Comparison of ENCODE assay signal across 14 cellular contexts in genomic region chr2:238243496-238244076, GRCh38. TPM values are rescaled to one million over a fixed set of nuclear protein-coding genes. Genes with fewer than 3 reads are reported as not detected.
DNase-seq lines count a peak whose midpoint lies in the region; ATAC-seq, FAIRE-seq and TF ChIP-seq lines count a peak whose summit lies in the region.
"Had no signal": no experiment of that assay in that cellular context is flagged by ENCODE, and none has a peak within 500 bp of the region (broad histone marks: within the 10 kb centered on the region; RNA-seq: fewer than 3 reads in every experiment).

No MANE protein-coding gene starts in this region.

- ATAC-seq in HG03565 (IDR thresholded peaks at IDR 0.05; ENCODE audit: unreplicated experiment) (no peak), aorta (ENCODE audit: low FRiP score) (no peak)
- ATAC-seq: activated CD4-positive, CD25-positive, alpha-beta regulatory T cell treated with anti-CD3 and anti-CD28 coated beads, Interleukin-2, amount 50 U/mL, for 24 hours; PC-3; stimulated activated memory B cell treated with anti-CD40 and anti-IgM and Interleukin-4, amounts not matched to agents 10 μg/mL and 1 μg/mL and 100 μg/mL, for 72 hours; T-cell had no signal

- H3K27me3 ChIP-seq in endocrine pancreas (ENCODE audit: control insufficient read depth, insufficient read depth, low read length) = no peaks in the 10 kb centered on the region
- H3K27me3 ChIP-seq in aorta (ENCODE audit: control insufficient read depth in 1 of 2, insufficient read depth in 2 of 2, low read length in 1 of 2) = no peaks in the 10 kb centered on the region

- peak overlapping the region in 1 of 2 donors; percentile 66 for H3K27ac ChIP-seq in aorta (ENCODE audit: low read depth in 1 of 2, low read length in 2 of 2)

- no peak overlapping the region for H3K9ac ChIP-seq in endocrine pancreas (ENCODE audit: control insufficient read depth, insufficient read depth, low read length)

- H3K4me1 ChIP-seq in endocrine pancreas (ENCODE audit: control insufficient read depth, insufficient read depth, low read length) = no peaks in the 10 kb centered on the region
- H3K4me1 ChIP-seq in aorta (ENCODE audit: control insufficient read depth in 1 of 2, insufficient read depth in 2 of 2, low read length in 2 of 2) = no peaks in the 10 kb centered on the region

- 83 to 84% methylated on average over 10 of the region's 10 CpGs for WGBS in aorta, 2 donors

- no peak for FAIRE-seq in GM19239 (lab: Jason Lieb, UNC)
- FAIRE-seq: H54 had no signal

- H3K9me3 ChIP-seq in endocrine pancreas (ENCODE audit: control insufficient read depth, low read length) (no peaks in the 10 kb centered on the region), aorta (ENCODE audit: control insufficient read depth, low read length) (no peaks in the 10 kb centered on the region)

- peak; percentile 18 for TF ChIP-seq CTCF in retinal pigment epithelial cell (conservative IDR thresholded peaks at IDR 0.05; ENCODE audit: low read depth, low read length)

- DNase-seq in DMS153 treated with DMSO at 0.1 percent for 48 hours (lab: John Stamatoyannopoulos, UW; ENCODE audit: unreplicated experiment) (peak; percentile 62), NCI-H774 (lab: John Stamatoyannopoulos, UW) (peak; percentile 23), retinal pigment epithelial cell (ENCODE audit: low read depth) (no peak), occipital lobe (lab: John Stamatoyannopoulos, UW) (no peak), GM19239 (ENCODE audit: insufficient read length, low spot score) (no peak), aorta (no peak)
- DNase-seq: PC-3; stimulated activated CD4-positive, alpha-beta T cell treated with anti-CD3 and anti-CD28 coated beads, Interleukin-4, amount 100 ng/mL, for 24 hours; T-cell had no signal

- peak overlapping the region; percentile 0 for H3K4me3 ChIP-seq in endocrine pancreas (ENCODE audit: control insufficient read depth, insufficient read depth, low read length)
- no peak overlapping the region for H3K4me3 ChIP-seq in retinal pigment epithelial cell (ENCODE audit: low read length)
- H3K4me3 ChIP-seq in aorta (ENCODE audit: low read length in 2 of 2) = no peak overlapping the region

- intact Hi-C loops in aorta (cut with DNase I) = no loop called here

- peaks cover 4% of the 10 kb centered on the region for H3K36me3 ChIP-seq in endocrine pancreas (ENCODE audit: control insufficient read depth, insufficient read depth, low read length)
- peaks cover 0 to 6% of the 10 kb centered on the region in 2 donors for H3K36me3 ChIP-seq in aorta (ENCODE audit: control insufficient read depth in 1 of 2, insufficient read depth in 2 of 2, low read length in 1 of 2)

RNA-seq across cellular contexts. Expression of gene HES6, which starts 3.7 kb away (rescaled TPM):
- total RNA-seq in occipital lobe (80.8 TPM), aorta (1 to 10 TPM; 3.3 to 5.2 TPM)
- polyA plus RNA-seq in aorta = 1 to 10 TPM; 3.3 to 9.4 TPM

RNA-seq across cellular contexts. Expression of gene ILKAP, which starts 40.1 kb away (rescaled TPM):
- total RNA-seq in occipital lobe (78.3 TPM), aorta (10 to 100 TPM; 48.4 to 50.7 TPM)
- 100 to 1,000 TPM in 1 of 2 donors, 10 to 100 TPM in 1; 19.4 to 149 TPM for polyA plus RNA-seq in aorta

RNA-seq across cellular contexts. Expression of gene PER2, which starts 44.8 kb away (rescaled TPM):
- total RNA-seq in occipital lobe (5.5 TPM), aorta (10 to 100 TPM; 22.0 to 25.1 TPM)
- 1 to 10 TPM; 2.0 to 6.1 TPM for polyA plus RNA-seq in aorta

Comparison
In these comparisons a context has a peak if more than half of its experiments do, and no peak if none do; other contexts are left out.
1. DNase-seq: peak in DMS153 treated with DMSO at 0.1 percent for 48 hours (single experiment) and NCI-H774 (single experiment); none in retinal pigment epithelial cell (single experiment), occipital lobe (single experiment), GM19239 (single experiment) and aorta (0 of 2).
2. RNA of gene HES6, which starts 3.7 kb away (total RNA-seq): 80.8 TPM in occipital lobe (single experiment); 3.3 to 5.2 TPM in aorta; every median in the first group is over 10 times any median in the second.